Comparison of ENCODE assay signal across 19 cellular contexts in the genomic region with DNA sequence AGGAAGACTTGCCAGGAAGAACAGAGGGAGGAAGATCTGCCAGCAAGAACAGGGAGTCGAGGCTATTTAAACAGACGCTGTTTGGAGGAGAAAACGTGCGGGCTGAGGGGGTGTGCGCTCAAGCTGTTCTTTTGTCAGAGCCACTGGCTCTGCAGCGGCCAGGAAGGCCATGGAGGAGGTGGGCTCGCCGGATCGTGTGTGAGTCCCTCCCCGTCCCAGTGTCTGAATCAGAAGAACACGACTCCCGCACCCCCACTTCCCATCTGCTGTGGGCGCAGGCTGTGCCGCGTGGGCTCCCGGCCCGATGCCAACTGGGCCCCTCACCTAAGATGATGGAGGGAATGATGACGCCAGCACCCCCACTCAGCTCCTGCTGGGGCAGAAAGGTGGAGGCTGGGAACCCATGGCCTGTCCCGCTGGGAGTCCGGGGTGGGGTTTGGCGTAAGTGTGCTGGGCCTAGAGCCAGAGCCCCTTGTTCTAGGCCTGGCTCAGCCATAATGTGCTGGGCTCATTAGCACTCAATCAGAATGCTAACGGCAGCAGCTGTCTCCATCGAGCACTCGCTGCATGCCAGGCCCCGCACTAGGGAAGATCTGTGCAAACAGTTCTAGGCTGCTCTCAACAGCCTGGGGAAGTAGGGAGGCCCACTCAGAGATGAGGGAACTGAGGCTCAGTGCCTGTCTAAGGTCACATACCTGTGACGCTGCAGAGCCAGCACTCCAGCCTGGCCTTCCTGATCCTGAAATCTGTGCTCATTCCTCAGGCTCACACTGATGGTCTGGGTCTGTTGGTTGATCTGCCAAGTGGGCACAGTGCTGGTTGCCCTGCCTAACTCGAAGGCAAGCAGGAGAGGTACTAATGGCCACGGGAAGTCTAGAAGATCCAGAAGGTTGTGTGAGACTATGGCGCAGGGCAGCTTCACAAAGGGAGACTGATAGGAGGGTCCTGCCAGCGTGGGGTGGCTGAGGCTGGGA. TPM values are rescaled to one million over a fixed set of nuclear protein-coding genes. Genes with fewer than 3 reads are reported as not detected.
DNase-seq lines count a peak whose midpoint lies in the region; ATAC-seq and TF ChIP-seq lines count a peak whose summit lies in the region.
"Had no signal": no experiment of that assay in that cellular context is flagged by ENCODE, and none has a peak within 500 bp of the region (broad histone marks: within the 10 kb centered on the region; RNA-seq: fewer than 3 reads in every experiment).

No MANE protein-coding gene starts in this region.

- H3K27ac ChIP-seq in GM23338 (ENCODE audit: low read depth), result no peak overlapping the region
- H3K27ac ChIP-seq in cingulate gyrus (ENCODE audit: low read depth, low read length), result peak overlapping the region; percentile 23
- H3K27ac ChIP-seq: epithelial cell of prostate, parathyroid adenoma, tibial nerve had no signal

- H3K4me3 Mint-ChIP-seq in GM23338, result no peak overlapping the region
- H3K4me3 Mint-ChIP-seq: activated CD4-positive, alpha-beta T cell treated with anti-CD3 and anti-CD28 coated beads, Interleukin-2, amount 10 ng/mL, durations not matched to agents 24 days and 14 days; activated naive CD4-positive, alpha-beta T cell treated with anti-CD3 and anti-CD28 coated beads for 36 hours; dendritic cell treated with granulocyte-macrophage colony-stimulating factor and Interleukin-4, amounts not matched to agents 40 ng/mL and 50 ng/mL, for 4 days had no signal

- no peak for TF ChIP-seq CTCF in GM23338 (conservative IDR thresholded peaks at IDR 0.05; ENCODE audit: low read depth in 2 of 2)

- DNase-seq in GM23338 (ENCODE audit: low spot score), result no peak
- peak; percentile 87 for DNase-seq in NCI-H2171 (lab: John Stamatoyannopoulos, UW)
- peak; percentile 68 for DNase-seq in posterior vena cava (ENCODE audit: low spot score)
- DNase-seq in iPS-NIHi11 (ENCODE audit: low spot score), result no peak
- DNase-seq: activated CD4-positive, alpha-beta T cell treated with anti-CD3 and anti-CD28 coated beads, Interleukin-2, amount 10 ng/mL, durations not matched to agents 24 days and 14 days; activated naive CD4-positive, alpha-beta T cell treated with anti-CD3 and anti-CD28 coated beads for 36 hours; DMS153; left ventricle myocardium superior; NCI-H146; NCI-H526 treated with DMSO at 0.1 percent for 48 hours had no signal

- no peaks in the 10 kb centered on the region for H3K9me2 ChIP-seq in GM23338 (ENCODE audit: insufficient read depth)

- ATAC-seq in GM23338 (peak; percentile 29), HG03175 (IDR thresholded peaks at IDR 0.05; ENCODE audit: unreplicated experiment) (no peak), GM18861 (IDR thresholded peaks at IDR 0.05; ENCODE audit: unreplicated experiment) (no peak), GM18868 (IDR thresholded peaks at IDR 0.05; ENCODE audit: unreplicated experiment) (no peak)
- ATAC-seq: left ventricle myocardium superior had no signal

- peaks cover 17% of the 10 kb centered on the region for H3K4me1 Mint-ChIP-seq in GM23338
- H3K4me1 Mint-ChIP-seq: activated CD4-positive, alpha-beta T cell treated with anti-CD3 and anti-CD28 coated beads, Interleukin-2, amount 10 ng/mL, durations not matched to agents 24 days and 14 days had no signal

- intact Hi-C loops in posterior vena cava (cut with DNase I), result no loop called here

- H4K20me1 ChIP-seq in GM23338 (replicated peaks; ENCODE audit: insufficient read depth), result no peaks in the 10 kb centered on the region

- no peaks in the 10 kb centered on the region for H3K27me3 ChIP-seq in GM23338 (ENCODE audit: insufficient read depth)

- H2AFZ ChIP-seq in GM23338, result no peak overlapping the region
- H2AFZ ChIP-seq: parathyroid adenoma had no signal

- H3K27me3 Mint-ChIP-seq in GM23338 (ENCODE audit: insufficient read depth, low read depth, poor library complexity), result peaks cover 19% of the 10 kb centered on the region

- H3K36me3 Mint-ChIP-seq in GM23338 (ENCODE audit: low read depth), result no peaks in the 10 kb centered on the region; the same call in 2 of the 3 replicates

- no peak overlapping the region for H3K4me2 ChIP-seq in GM23338
- H3K4me2 ChIP-seq: smooth muscle cell had no signal

- no peak overlapping the region for H3K27ac Mint-ChIP-seq in GM23338
- H3K27ac Mint-ChIP-seq: activated CD4-positive, alpha-beta T cell treated with anti-CD3 and anti-CD28 coated beads, Interleukin-2, amount 10 ng/mL, durations not matched to agents 24 days and 14 days; activated naive CD4-positive, alpha-beta T cell treated with anti-CD3 and anti-CD28 coated beads for 36 hours; dendritic cell treated with granulocyte-macrophage colony-stimulating factor and Interleukin-4, amounts not matched to agents 40 ng/mL and 50 ng/mL, for 4 days had no signal

- no peaks in the 10 kb centered on the region; the same call in 2 of the 3 replicates for H3K9me3 Mint-ChIP-seq in GM23338
- H3K9me3 Mint-ChIP-seq: activated CD4-positive, alpha-beta T cell treated with anti-CD3 and anti-CD28 coated beads, Interleukin-2, amount 10 ng/mL, durations not matched to agents 24 days and 14 days; activated naive CD4-positive, alpha-beta T cell treated with anti-CD3 and anti-CD28 coated beads for 36 hours; dendritic cell treated with granulocyte-macrophage colony-stimulating factor and Interleukin-4, amounts not matched to agents 40 ng/mL and 50 ng/mL, for 4 days had no signal

- no peak overlapping the region for H3K4me3 ChIP-seq in GM23338
- H3K4me3 ChIP-seq: smooth muscle cell, tibial nerve had no signal

- no peaks in the 10 kb centered on the region for H3F3A ChIP-seq in GM23338 (replicated peaks; ENCODE audit: low read depth)

- H3K4me1 ChIP-seq in GM23338 (ENCODE audit: insufficient read depth), result peaks cover 18% of the 10 kb centered on the region
- H3K4me1 ChIP-seq: parathyroid adenoma, tibial nerve had no signal

- H3K36me3 ChIP-seq in GM23338 (ENCODE audit: insufficient read depth), result no peaks in the 10 kb centered on the region

- no peaks in the 10 kb centered on the region for H3K79me2 ChIP-seq in GM23338 (replicated peaks; ENCODE audit: insufficient read depth)
- H3K79me2 ChIP-seq: parathyroid adenoma had no signal

TF ChIP-seq in GM23338, 12 proteins besides CTCF, POLR2A, EP300 and RAD21 (continues in another document):
- no peak for TF ChIP-seq EZH2phosphoT487 (IDR thresholded peaks at IDR 0.05; ENCODE audit: unreplicated experiment)
- TF ChIP-seq, protein P1, sequence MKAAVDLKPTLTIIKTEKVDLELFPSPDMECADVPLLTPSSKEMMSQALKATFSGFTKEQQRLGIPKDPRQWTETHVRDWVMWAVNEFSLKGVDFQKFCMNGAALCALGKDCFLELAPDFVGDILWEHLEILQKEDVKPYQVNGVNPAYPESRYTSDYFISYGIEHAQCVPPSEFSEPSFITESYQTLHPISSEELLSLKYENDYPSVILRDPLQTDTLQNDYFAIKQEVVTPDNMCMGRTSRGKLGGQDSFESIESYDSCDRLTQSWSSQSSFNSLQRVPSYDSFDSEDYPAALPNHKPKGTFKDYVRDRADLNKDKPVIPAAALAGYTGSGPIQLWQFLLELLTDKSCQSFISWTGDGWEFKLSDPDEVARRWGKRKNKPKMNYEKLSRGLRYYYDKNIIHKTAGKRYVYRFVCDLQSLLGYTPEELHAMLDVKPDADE (IDR thresholded peaks at IDR 0.05), result no peak
- no peak for TF ChIP-seq NANOG (IDR thresholded peaks at IDR 0.05; ENCODE audit: borderline replicate concordance)
- TF ChIP-seq ZNF114 (CRISPR knock-in tag; IDR thresholded peaks at IDR 0.05), result no peak
- no peak for TF ChIP-seq STAT1 (IDR thresholded peaks at IDR 0.05; ENCODE audit: unreplicated experiment)
- TF ChIP-seq, protein P2, sequence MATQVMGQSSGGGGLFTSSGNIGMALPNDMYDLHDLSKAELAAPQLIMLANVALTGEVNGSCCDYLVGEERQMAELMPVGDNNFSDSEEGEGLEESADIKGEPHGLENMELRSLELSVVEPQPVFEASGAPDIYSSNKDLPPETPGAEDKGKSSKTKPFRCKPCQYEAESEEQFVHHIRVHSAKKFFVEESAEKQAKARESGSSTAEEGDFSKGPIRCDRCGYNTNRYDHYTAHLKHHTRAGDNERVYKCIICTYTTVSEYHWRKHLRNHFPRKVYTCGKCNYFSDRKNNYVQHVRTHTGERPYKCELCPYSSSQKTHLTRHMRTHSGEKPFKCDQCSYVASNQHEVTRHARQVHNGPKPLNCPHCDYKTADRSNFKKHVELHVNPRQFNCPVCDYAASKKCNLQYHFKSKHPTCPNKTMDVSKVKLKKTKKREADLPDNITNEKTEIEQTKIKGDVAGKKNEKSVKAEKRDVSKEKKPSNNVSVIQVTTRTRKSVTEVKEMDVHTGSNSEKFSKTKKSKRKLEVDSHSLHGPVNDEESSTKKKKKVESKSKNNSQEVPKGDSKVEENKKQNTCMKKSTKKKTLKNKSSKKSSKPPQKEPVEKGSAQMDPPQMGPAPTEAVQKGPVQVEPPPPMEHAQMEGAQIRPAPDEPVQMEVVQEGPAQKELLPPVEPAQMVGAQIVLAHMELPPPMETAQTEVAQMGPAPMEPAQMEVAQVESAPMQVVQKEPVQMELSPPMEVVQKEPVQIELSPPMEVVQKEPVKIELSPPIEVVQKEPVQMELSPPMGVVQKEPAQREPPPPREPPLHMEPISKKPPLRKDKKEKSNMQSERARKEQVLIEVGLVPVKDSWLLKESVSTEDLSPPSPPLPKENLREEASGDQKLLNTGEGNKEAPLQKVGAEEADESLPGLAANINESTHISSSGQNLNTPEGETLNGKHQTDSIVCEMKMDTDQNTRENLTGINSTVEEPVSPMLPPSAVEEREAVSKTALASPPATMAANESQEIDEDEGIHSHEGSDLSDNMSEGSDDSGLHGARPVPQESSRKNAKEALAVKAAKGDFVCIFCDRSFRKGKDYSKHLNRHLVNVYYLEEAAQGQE (IDR thresholded peaks at IDR 0.05; ENCODE audit: unreplicated experiment), result no peak
- no peak for TF ChIP-seq JUNB (IDR thresholded peaks at IDR 0.05; ENCODE audit: unreplicated experiment)
- no peak for TF ChIP-seq EZH2 (IDR thresholded peaks at IDR 0.05; ENCODE audit: low read depth, unreplicated experiment)
- no peak for TF ChIP-seq CREB1 (CRISPR knock-in tag; IDR thresholded peaks at IDR 0.05; ENCODE audit: low read depth)
- no peak for TF ChIP-seq POLR2AphosphoS5 (IDR thresholded peaks at IDR 0.05; ENCODE audit: low read depth)
- TF ChIP-seq ZNF331 (CRISPR knock-in tag; IDR thresholded peaks at IDR 0.05; ENCODE audit: low read depth), result no peak

RNA-seq across cellular contexts. Expression of a gene that starts 11.5 kb away (rescaled TPM):
- total RNA-seq in GM23338 (2014; rRNA removed; shearing (Covaris generic)), result 9.3 and 13.4 TPM in 2 replicates
- 0.75 and 0.89 TPM in 2 replicates for polyA plus RNA-seq in GM23338 (2016; fragmentation: Nextera tagmentation; extraction: Ambion mirVana)
- total RNA-seq in posterior vena cava, result 1 to 10 TPM; 8.3 to 8.4 TPM

RNA-seq across cellular contexts. Expression of a gene that starts 38.3 kb away (rescaled TPM):
- 10.0 and 11.3 TPM in 2 replicates for total RNA-seq in GM23338 (2014; rRNA removed; shearing (Covaris generic))
- polyA plus RNA-seq in GM23338 (2016; fragmentation: Nextera tagmentation; extraction: Ambion mirVana), result 8.7 and 9.3 TPM in 2 replicates
- 1 to 10 TPM; 5.9 to 8.3 TPM for total RNA-seq in posterior vena cava

RNA-seq across cellular contexts. Expression of a gene that starts 39.7 kb away (rescaled TPM):
- total RNA-seq in GM23338 (2014; rRNA removed; shearing (Covaris generic)), result 18.2 and 23.0 TPM in 2 replicates
- polyA plus RNA-seq in GM23338 (2016; fragmentation: Nextera tagmentation; extraction: Ambion mirVana), result 17.4 and 18.5 TPM in 2 replicates
- total RNA-seq in posterior vena cava, result 100 to 1,000 TPM in 1 of 2 donors, 10 to 100 TPM in 1; 98.0 to 105 TPM

Comparison
In these comparisons a context has a peak if more than half of its experiments do, and no peak if none do; other contexts are left out.
1. DNase-seq: peak in NCI-H2171 (single experiment) and posterior vena cava (single experiment); none in GM23338 (single experiment) and iPS-NIHi11 (single experiment).